In genomic region chr14:68157971-68158371, GRCh38 we compare ENCODE assay signal across 14 cellular contexts.
DNase-seq lines count a peak whose midpoint lies in the region; ATAC-seq and TF ChIP-seq lines count a peak whose summit lies in the region.
"Had no signal": no experiment of that assay in that cellular context is flagged by ENCODE, and none has a peak within 500 bp of the region (broad histone marks: within the 10 kb centered on the region; RNA-seq: fewer than 3 reads in every experiment).

No MANE protein-coding gene starts in this region.

- intact Hi-C loops in PC-9 (cut with micrococcal nuclease; ENCODE audit: unreplicated experiment), result no loop called here

- H3K4me2 ChIP-seq in PC-9, result no peak overlapping the region

- DNase-seq in EL (peak; percentile 56), PC-9 (no peak), fibroblast of mammary gland (ENCODE audit: low read depth) (peak; percentile 44), renal cortical epithelial cell (ENCODE audit: low read depth) (peak; percentile 73), dermis blood vessel endothelial cell (no peak), NOMO-1 treated with dmso at 0.1 percent for 144 hours (lab: John Stamatoyannopoulos, UW; ENCODE audit: unreplicated experiment) (no peak), HEK293T (ENCODE audit: extremely low spot score) (no peak)
- DNase-seq: activated CD8-positive, alpha-beta memory T cell treated with anti-CD3 and anti-CD28 coated beads for 24 hours; activated naive CD4-positive, alpha-beta T cell treated with anti-CD3 and anti-CD28 coated beads, Interleukin-2, amount 50 U/mL, for 16 hours; CD4-positive, alpha-beta memory T cell; left ventricle myocardium superior had no signal

- H3F3A ChIP-seq in PC-9 (ENCODE audit: insufficient read depth, low read depth), result 0 out of 2 replicates have a peak, but pooled peaks cover 4% of the 10 kb centered on the region

- CTCF ChIA-PET in PC-9 (lab: Charles Lee), result interaction anchor here (0.6 kb wide), 1 partner anchor 214 kb away, joined by 4 read pairs; no protein-coding TSS in a partner anchor
- CTCF ChIA-PET in HEK293T (lab: Yijun Ruan, JAX), result interaction anchor here (1.1 kb wide), 1 partner anchor 224 kb away, joined by 3 read pairs; no protein-coding TSS in a partner anchor

- TF ChIP-seq CTCF in PC-9 (conservative IDR thresholded peaks at IDR 0.05) (no peak), fibroblast of mammary gland (conservative IDR thresholded peaks at IDR 0.05; ENCODE audit: control insufficient read depth, insufficient read depth, low read depth, low read length) (no peak)

- peaks cover 10% of the 10 kb centered on the region; the same call in 1 of the 2 replicates for H3K9me3 ChIP-seq in PC-9 (ENCODE audit: insufficient read depth, low read depth)

- H2AFZ ChIP-seq in PC-9, result peak overlapping the region; percentile 30; the same call in 1 of the 2 replicates
- H2AFZ ChIP-seq: parathyroid adenoma had no signal

- H3K9me2 ChIP-seq in PC-9 (ENCODE audit: insufficient read depth), result no peaks in the 10 kb centered on the region

- H3K4me3 ChIP-seq in PC-9 (no peak overlapping the region), fibroblast of mammary gland (ENCODE audit: control insufficient read depth, low read depth, low read length) (no peak overlapping the region)

- BruUV-seq in PC-9 (replicated peaks; lab: Mats Ljungman, UMichigan), result no TSS peak

- POLR2A ChIA-PET in PC-9 (lab: Charles Lee; ENCODE audit: unreplicated experiment) (interaction anchor here (0.6 kb wide), 2 partner anchors 149 to 1619 kb away, joined by 3 to 5 read pairs; no protein-coding TSS in a partner anchor), HEK293T (lab: Yijun Ruan, JAX) (interaction anchor here (0.9 to 1.6 kb wide), 2 partner anchors 88 to 638 kb away, joined by 3 read pairs; no protein-coding TSS in a partner anchor)

- H3K79me2 ChIP-seq in PC-9 (ENCODE audit: low read depth), result no peaks in the 10 kb centered on the region
- H3K79me2 ChIP-seq: parathyroid adenoma had no signal

- no peaks in the 10 kb centered on the region for H4K20me1 ChIP-seq in PC-9 (ENCODE audit: insufficient read depth)

- peak overlapping the region; percentile 5; the same call in 1 of the 2 replicates for H3K27ac ChIP-seq in PC-9
- H3K27ac ChIP-seq: parathyroid adenoma had no signal

- ATAC-seq in HG02970 (IDR thresholded peaks at IDR 0.05; ENCODE audit: low FRiP score, unreplicated experiment), result no peak
- ATAC-seq: left ventricle myocardium superior; stimulated activated memory B cell treated with anti-CD40 and anti-IgM and Interleukin-4, amounts not matched to agents 10 μg/mL and 1 μg/mL and 100 μg/mL, for 72 hours had no signal

- peaks cover 8% of the 10 kb centered on the region; the same call in 1 of the 2 replicates for H3K4me1 ChIP-seq in PC-9 (replicated peaks; ENCODE audit: insufficient read depth)

- no peaks in the 10 kb centered on the region for H3K36me3 ChIP-seq in PC-9 (ENCODE audit: low read depth)

- no peaks in the 10 kb centered on the region for H3K27me3 ChIP-seq in PC-9 (ENCODE audit: insufficient read depth, low read depth)

TF ChIP-seq in HEK293T, 16 proteins besides CTCF, POLR2A, EP300 and RAD21:
- TF ChIP-seq SP1 (IDR thresholded peaks at IDR 0.05), result no peak
- TF ChIP-seq ZNF384 (IDR thresholded peaks at IDR 0.05), result no peak
- no peak for TF ChIP-seq TARDBP (IDR thresholded peaks at IDR 0.05)
- no peak for TF ChIP-seq HDGF (IDR thresholded peaks at IDR 0.05; ENCODE audit: borderline replicate concordance)
- no peak for TF ChIP-seq SUZ12 (IDR thresholded peaks at IDR 0.05)
- TF ChIP-seq NFRKB (IDR thresholded peaks at IDR 0.05), result no peak
- no peak for TF ChIP-seq BHLHE40 (IDR thresholded peaks at IDR 0.05; ENCODE audit: borderline replicate concordance)
- TF ChIP-seq FOXK2 (IDR thresholded peaks at IDR 0.05), result no peak
- no peak for TF ChIP-seq FOXM1 (IDR thresholded peaks at IDR 0.05; ENCODE audit: borderline replicate concordance)
- TF ChIP-seq LEF1 (IDR thresholded peaks at IDR 0.05; ENCODE audit: borderline replicate concordance), result no peak
- TF ChIP-seq ARNT (IDR thresholded peaks at IDR 0.05), result no peak
- TF ChIP-seq ELF4 (IDR thresholded peaks at IDR 0.05), result no peak

Comparison
In these comparisons a context has a peak if more than half of its experiments do, and no peak if none do; other contexts are left out.
1. DNase-seq: peak in EL (single experiment), fibroblast of mammary gland (single experiment) and renal cortical epithelial cell (single experiment); none in PC-9 (0 of 2), dermis blood vessel endothelial cell (single experiment), NOMO-1 treated with dmso at 0.1 percent for 144 hours (single experiment) and HEK293T (single experiment).